ENCODE assay signal across 26 cellular contexts in genomic region chr4:113844369-113844768, GRCh38.
DNase-seq lines count a peak whose midpoint lies in the region; ATAC-seq and TF ChIP-seq lines count a peak whose summit lies in the region.
"Had no signal": no experiment of that assay in that cellular context is flagged by ENCODE, and none has a peak within 500 bp of the region (broad histone marks: within the 10 kb centered on the region; RNA-seq: fewer than 3 reads in every experiment).

No MANE protein-coding gene starts in this region.

- H3K36me3 ChIP-seq in OCI-LY7 (ENCODE audit: insufficient read depth, low read length) = no peaks in the 10 kb centered on the region
- H3K36me3 ChIP-seq: breast epithelium, MG63, right lobe of liver, thoracic aorta, uterus had no signal

- no peak overlapping the region for H3K27ac ChIP-seq in OCI-LY7 (ENCODE audit: low read depth, low read length, poor library complexity, severe bottlenecking)
- no peak overlapping the region for H3K27ac ChIP-seq in coronary artery
- H3K27ac ChIP-seq: breast epithelium, GM23248, right lobe of liver, thoracic aorta, uterus had no signal

- no peak overlapping the region for H2AFZ ChIP-seq in OCI-LY7 (ENCODE audit: low read length)
- H2AFZ ChIP-seq: GM23248 had no signal

- H3K4me2 ChIP-seq in OCI-LY7 (ENCODE audit: low read length) = no peak overlapping the region

- H3K9me3 ChIP-seq in OCI-LY7 (ENCODE audit: low read length) = no peaks in the 10 kb centered on the region
- H3K9me3 ChIP-seq: breast epithelium, MG63, right lobe of liver, thoracic aorta, uterus had no signal

- H4K20me1 ChIP-seq in OCI-LY7 (ENCODE audit: insufficient read depth, low read length) = no peaks in the 10 kb centered on the region

- H3K4me1 ChIP-seq in OCI-LY7 (ENCODE audit: insufficient read depth, low read length, poor library complexity, severe bottlenecking) = no peaks in the 10 kb centered on the region
- H3K4me1 ChIP-seq: breast epithelium, right lobe of liver, uterus had no signal

- TF ChIP-seq CTCF in OCI-LY7 (conservative IDR thresholded peaks at IDR 0.05; ENCODE audit: low read length) (no peak), coronary artery (IDR thresholded peaks at IDR 0.05) (no peak)

- no TSS peak for BruUV-seq in OCI-LY7 (replicated peaks; lab: Mats Ljungman, UMichigan)

- H3K4me3 ChIP-seq in OCI-LY7 (ENCODE audit: low read depth, low read length, poor library complexity, severe bottlenecking) (no peak overlapping the region), coronary artery (no peak overlapping the region)
- H3K4me3 ChIP-seq: breast epithelium, GM23248, MG63, right lobe of liver, thoracic aorta, uterus had no signal

- POLR2A ChIA-PET in OCI-LY7 (lab: Charles Lee) = no interaction called here

- H3K79me2 ChIP-seq in OCI-LY7 (ENCODE audit: insufficient read depth, low read depth, low read length) = no peaks in the 10 kb centered on the region

- CTCF ChIA-PET in OCI-LY7 (lab: Charles Lee; ENCODE audit: unreplicated experiment) = no interaction called here

- intact Hi-C loops in OCI-LY7 (cut with micrococcal nuclease; ENCODE audit: unreplicated experiment) = loop anchor here (5.0 kb wide), 1 partner anchor 297 kb away; no protein-coding TSS in a partner anchor

- peak; percentile 10 for DNase-seq in OCI-LY7 (ENCODE audit: low spot score)
- no peak for DNase-seq in HK-2 (ENCODE audit: unreplicated experiment)
- no peak for DNase-seq in NAMALWA (ENCODE audit: low spot score)
- DNase-seq in coronary artery (ENCODE audit: low spot score) = no peak
- DNase-seq: activated CD4-positive, alpha-beta T cell treated with anti-CD3 and anti-CD28 coated beads, Interleukin-2, amount 10 ng/mL, durations not matched to agents 7 days and 5 days; activated CD8-positive, alpha-beta memory T cell treated with anti-CD3 and anti-CD28 coated beads, Interleukin-2, amount 10 ng/mL, durations not matched to agents 7 days and 5 days; activated naive CD4-positive, alpha-beta T cell treated with anti-CD3 and anti-CD28 coated beads, Interleukin-2, amount 10 ng/mL, durations not matched to agents 7 days and 5 days; activated T-cell treated with anti-CD3 and anti-CD28 coated beads, Interleukin-2, amount 50 U/mL, for 72 hours; amygdala; effector memory CD4-positive, alpha-beta T cell; erythroblast; GM23248; mammary epithelial cell; MG63; NCI-H1694 treated with DMSO at 0.1 percent for 48 hours; NCI-H774; OCI-M1; right lobe of liver; stimulated activated naive CD4-positive, alpha-beta T cell treated with Interleukin-2 at 50 U/mL for 16 hours; T-helper 9 cell; uterus had no signal

- H3K9me2 ChIP-seq in OCI-LY7 (ENCODE audit: insufficient read depth, low read length) = no peaks in the 10 kb centered on the region

- ATAC-seq in GM18498 (IDR thresholded peaks at IDR 0.05; ENCODE audit: unreplicated experiment) (peak; percentile 45), GM19395 (IDR thresholded peaks at IDR 0.05; ENCODE audit: unreplicated experiment) (peak; percentile 60), HG03045 (IDR thresholded peaks at IDR 0.05; ENCODE audit: unreplicated experiment) (peak; percentile 61)
- ATAC-seq: activated CD8-positive, alpha-beta memory T cell treated with anti-CD3 and anti-CD28 coated beads, Interleukin-2, amount 10 ng/mL, durations not matched to agents 7 days and 5 days; activated T-cell treated with anti-CD3 and anti-CD28 coated beads, Interleukin-2, amount 50 U/mL, for 72 hours; right lobe of liver had no signal
